In the genomic region with DNA sequence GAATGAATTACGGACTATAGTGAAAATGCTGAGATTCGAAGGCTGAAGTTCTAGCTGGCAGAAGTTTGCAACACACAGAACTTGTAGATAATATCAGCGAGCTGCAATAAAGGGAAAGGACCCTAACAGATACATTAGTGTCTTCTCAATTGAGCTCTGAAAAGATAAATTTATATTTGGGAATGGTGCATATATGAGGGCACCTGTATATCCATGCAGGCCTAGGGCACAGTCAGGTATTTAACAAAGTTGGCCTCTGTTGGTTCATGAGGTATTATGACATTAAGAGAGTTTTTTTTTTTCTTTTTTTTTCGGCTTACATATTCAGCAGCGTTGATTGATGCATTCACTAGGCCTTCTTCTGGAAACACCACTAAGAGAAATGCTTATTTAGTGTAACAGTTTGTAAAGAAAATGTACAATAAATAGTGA, we compare ENCODE assay signal across 9 cellular contexts. TPM values are rescaled to one million over a fixed set of nuclear protein-coding genes. Genes with fewer than 3 reads are reported as not detected.
DNase-seq lines count a peak whose midpoint lies in the region; ATAC-seq, FAIRE-seq and TF ChIP-seq lines count a peak whose summit lies in the region.
"Had no signal": no experiment of that assay in that cellular context is flagged by ENCODE, and none has a peak within 500 bp of the region (broad histone marks: within the 10 kb centered on the region; RNA-seq: fewer than 3 reads in every experiment).

No MANE protein-coding gene starts in this region.

- H3K9me2 ChIP-seq in OCI-LY7 (ENCODE audit: insufficient read depth, low read length): no peaks in the 10 kb centered on the region

- no peak for ATAC-seq in CD4-positive, alpha-beta T cell (ENCODE audit: poor library complexity)

- H3K4me3 ChIP-seq in OCI-LY7 (ENCODE audit: low read depth, low read length, poor library complexity, severe bottlenecking) (no peak overlapping the region), dorsolateral prefrontal cortex (peak overlapping the region; percentile 52 to 97 (median 87))

- intact Hi-C loops in CD4-positive, alpha-beta T cell (cut with DNase I, micrococcal nuclease): no loop called here
- intact Hi-C loops in OCI-LY7 (cut with micrococcal nuclease; ENCODE audit: unreplicated experiment) (loop anchor here (10.0 kb wide), 1 partner anchor 1600 kb away; a partner anchor contains a TSS), dorsolateral prefrontal cortex (cut with DNase I) (loop anchor here (5.0 to 10.0 kb wide), 3 partner anchors 38 to 190 kb away; no protein-coding TSS in a partner anchor), posterior cingulate gyrus (cut with DNase I) (loop anchor here (5.0 kb wide), 2 partner anchors 98 to 188 kb away; no protein-coding TSS in a partner anchor)

- DNase-seq in CD4-positive, alpha-beta T cell: no peak
- DNase-seq in OCI-LY7 (ENCODE audit: low spot score) (no peak), dorsolateral prefrontal cortex (no peak), nephron progenitor cell (no peak), frontal cortex (ENCODE audit: low spot score in 2 of 2) (no peak), posterior cingulate gyrus (no peak), SIG-M5 treated with dmso at 0.1 percent for 504 hours (lab: John Stamatoyannopoulos, UW; ENCODE audit: unreplicated experiment) (no peak), NCI-H446 (lab: John Stamatoyannopoulos, UW) (no peak)
- DNase-seq: NCI-H1048 had no signal

- H3K27ac ChIP-seq in CD4-positive, alpha-beta T cell (ENCODE audit: low read depth, low read length): no peak overlapping the region
- H3K27ac ChIP-seq in OCI-LY7 (ENCODE audit: low read depth, low read length, poor library complexity, severe bottlenecking): no peak overlapping the region
- peak overlapping the region; percentile 79 to 99 (median 97) for H3K27ac ChIP-seq in dorsolateral prefrontal cortex

- CTCF ChIA-PET in CD4-positive, alpha-beta T cell (lab: Charles Lee): interaction anchor here (0.7 kb wide), 3 partner anchors 39 to 93 kb away, joined by 3 read pairs; no protein-coding TSS in a partner anchor
- CTCF ChIA-PET in OCI-LY7 (lab: Charles Lee; ENCODE audit: unreplicated experiment): no interaction called here

- H3K4me3 Mint-ChIP-seq in CD4-positive, alpha-beta T cell: peak overlapping the region; percentile 98
- H3K4me3 Mint-ChIP-seq in nephron progenitor cell: peak overlapping the region; percentile 87

- H3K4me2 ChIP-seq in OCI-LY7 (ENCODE audit: low read length): peak overlapping the region; percentile 98

- peaks cover 10% of the 10 kb centered on the region for H3K36me3 Mint-ChIP-seq in CD4-positive, alpha-beta T cell (ENCODE audit: low read depth)
- H3K36me3 Mint-ChIP-seq in nephron progenitor cell (ENCODE audit: low read depth): no peaks in the 10 kb centered on the region

- no peak for TF ChIP-seq CTCF in CD4-positive, alpha-beta T cell (IDR thresholded peaks at IDR 0.05)
- TF ChIP-seq CTCF in OCI-LY7 (conservative IDR thresholded peaks at IDR 0.05; ENCODE audit: low read length) (no peak), dorsolateral prefrontal cortex (IDR thresholded peaks at IDR 0.05 in 54 of 56, conservative IDR thresholded peaks at IDR 0.05 in 2 of 56; ENCODE audit: low read depth in 1 of 56, partially characterized antibody in 56 of 56) (no peak), nephron progenitor cell (IDR thresholded peaks at IDR 0.05) (no peak)

- no peaks in the 10 kb centered on the region for H3K9me3 Mint-ChIP-seq in CD4-positive, alpha-beta T cell
- H3K9me3 Mint-ChIP-seq in nephron progenitor cell: no peaks in the 10 kb centered on the region

- peaks cover 31% of the 10 kb centered on the region for H3K4me1 Mint-ChIP-seq in CD4-positive, alpha-beta T cell (ENCODE audit: low read depth)
- peaks cover 27% of the 10 kb centered on the region for H3K4me1 Mint-ChIP-seq in nephron progenitor cell

- H3K27me3 ChIP-seq in CD4-positive, alpha-beta T cell (ENCODE audit: control insufficient read depth, insufficient read depth, low read length): no peaks in the 10 kb centered on the region
- no peaks in the 10 kb centered on the region for H3K27me3 ChIP-seq in dorsolateral prefrontal cortex

- no peaks in the 10 kb centered on the region; the same call in 1 of the 2 replicates for H3K79me2 ChIP-seq in OCI-LY7 (ENCODE audit: insufficient read depth, low read depth, low read length)

- no peak for FAIRE-seq in frontal cortex (lab: Jason Lieb, UNC)

- BruUV-seq in OCI-LY7 (replicated peaks; lab: Mats Ljungman, UMichigan): TSS peak; percentile 44

- no peak overlapping the region for H3K27ac Mint-ChIP-seq in CD4-positive, alpha-beta T cell
- H3K27ac Mint-ChIP-seq in nephron progenitor cell: no peak overlapping the region

- no peaks in the 10 kb centered on the region for H3K9me3 ChIP-seq in CD4-positive, alpha-beta T cell (ENCODE audit: control insufficient read depth, low read length)
- no peaks in the 10 kb centered on the region for H3K9me3 ChIP-seq in OCI-LY7 (ENCODE audit: low read length)

- no peak overlapping the region for H2AFZ ChIP-seq in OCI-LY7 (ENCODE audit: low read length)

- H3K4me1 ChIP-seq in OCI-LY7 (ENCODE audit: insufficient read depth, low read length, poor library complexity, severe bottlenecking): peaks cover 27% of the 10 kb centered on the region

- POLR2A ChIA-PET in CD4-positive, alpha-beta T cell (lab: Charles Lee): no interaction called here
- POLR2A ChIA-PET in OCI-LY7 (lab: Charles Lee): no interaction called here

- H4K20me1 ChIP-seq in OCI-LY7 (ENCODE audit: insufficient read depth, low read length): peaks cover 21% of the 10 kb centered on the region; the same call in 1 of the 2 replicates

- H3K36me3 ChIP-seq in OCI-LY7 (ENCODE audit: insufficient read depth, low read length): peaks cover 9% of the 10 kb centered on the region; the same call in 1 of the 2 replicates

- no peaks in the 10 kb centered on the region for H3K27me3 Mint-ChIP-seq in CD4-positive, alpha-beta T cell
- peaks cover 94% of the 10 kb centered on the region for H3K27me3 Mint-ChIP-seq in nephron progenitor cell (ENCODE audit: low read depth, poor library complexity)

RNA-seq across cellular contexts. Expression of a gene that starts 2.2 kb away (rescaled TPM):
- total RNA-seq in CD4-positive, alpha-beta T cell: 1 to 10 TPM; 4.8 to 5.9 TPM
- total RNA-seq in OCI-LY7 (2014; rRNA removed; shearing (Covaris generic)): 2.8 and 7.8 TPM in 2 replicates
- total RNA-seq in OCI-LY7 (2022) (16.4 and 18.8 TPM in 2 replicates), dorsolateral prefrontal cortex (100 to 1,000 TPM in 40 of 120 experiments, 10 to 100 TPM in 80; 63.0 to 203 (median 91.8) TPM), frontal cortex (35.5 TPM)

Comparison
In these comparisons a context has a peak if more than half of its experiments do, and no peak if none do; other contexts are left out.
1. H3K27ac ChIP-seq: peak in dorsolateral prefrontal cortex (59 of 59); none in CD4-positive, alpha-beta T cell (single experiment) and OCI-LY7 (single experiment).
2. intact Hi-C loops: an anchor here in OCI-LY7 (10.0 kb wide), dorsolateral prefrontal cortex (5.0 to 10.0 kb wide) and posterior cingulate gyrus (5.0 kb wide); none called in CD4-positive, alpha-beta T cell.